Comparison of ENCODE assay signal across 20 cellular contexts in genomic region chr19:43351998-43352746, GRCh38. TPM values are rescaled to one million over a fixed set of nuclear protein-coding genes. Genes with fewer than 3 reads are reported as not detected.
"Had no signal": no experiment of that assay in that cellular context is flagged by ENCODE, and none has a peak within 500 bp of the region (broad histone marks: within the 10 kb centered on the region; RNA-seq: fewer than 3 reads in every experiment).

No MANE protein-coding gene starts in this region.

- H3K4me1 ChIP-seq: ascending aorta, parathyroid adenoma, testis, upper lobe of right lung had no signal

- H3K27me3 ChIP-seq: ascending aorta, testis, upper lobe of right lung had no signal

- H3K4me3 ChIP-seq: ascending aorta, coronary artery, esophagus squamous epithelium, heart right ventricle, smooth muscle cell, testis, upper lobe of right lung had no signal

- H3K27ac ChIP-seq: ascending aorta, coronary artery, esophagus squamous epithelium, parathyroid adenoma, testis, upper lobe of right lung had no signal

- ATAC-seq: activated CD4-positive, CD25-positive, alpha-beta regulatory T cell treated with anti-CD3 and anti-CD28 coated beads, Interleukin-2, amount 50 U/mL, for 24 hours; activated CD8-positive, alpha-beta T cell treated with anti-CD3 and anti-CD28 coated beads, Interleukin-2, amount 10 ng/mL, durations not matched to agents 7 days and 5 days; activated T-cell treated with anti-CD3 and anti-CD28 coated beads, Interleukin-2, amount 50 U/mL, for 4 hours; heart right ventricle; natural killer cell; sciatic nerve; stimulated activated memory B cell treated with anti-CD40 and anti-IgM and Interleukin-4, amounts not matched to agents 10 μg/mL and 1 μg/mL and 100 μg/mL, for 72 hours; upper lobe of right lung had no signal

- H3K36me3 ChIP-seq: ascending aorta, esophagus squamous epithelium, heart right ventricle, upper lobe of right lung had no signal

- H3K4me2 ChIP-seq: smooth muscle cell had no signal

- H3K9ac ChIP-seq: parathyroid adenoma had no signal

- H3K9me3 ChIP-seq: ascending aorta, esophagus squamous epithelium, testis, upper lobe of right lung had no signal

- H2AFZ ChIP-seq: parathyroid adenoma had no signal

- DNase-seq: activated CD4-positive, alpha-beta T cell treated with anti-CD3 and anti-CD28 coated beads, Interleukin-2, amount 10 ng/mL, durations not matched to agents 7 days and 5 days; activated CD8-positive, alpha-beta T cell treated with anti-CD3 and anti-CD28 coated beads, Interleukin-2, amount 10 ng/mL, durations not matched to agents 7 days and 5 days; activated effector memory CD4-positive, alpha-beta T cell treated with Interleukin-2 at 50 U/mL for 16 hours; activated naive CD4-positive, alpha-beta T cell treated with anti-CD3 and anti-CD28 coated beads, Interleukin-2, amount 10 ng/mL, durations not matched to agents 7 days and 5 days; activated T-cell treated with anti-CD3 and anti-CD28 coated beads, Interleukin-2, amount 50 U/mL, for 4 hours; esophagus squamous epithelium; heart right ventricle; immature natural killer cell; mesenchymal stem cell; natural killer cell; stimulated activated CD4-positive, alpha-beta T cell treated with anti-CD3 and anti-CD28 coated beads, Interleukin-4, amount 100 ng/mL, for 4 hours; testis; upper lobe of right lung had no signal

RNA-seq across cellular contexts. Expression of gene CD177, which starts 1.3 kb away (rescaled TPM):
- total RNA-seq: activated CD4-positive, alpha-beta T cell treated with anti-CD3 and anti-CD28 coated beads, Interleukin-2, amount 10 ng/mL, durations not matched to agents 7 days and 5 days; activated CD8-positive, alpha-beta T cell treated with anti-CD3 and anti-CD28 coated beads, Interleukin-2, amount 10 ng/mL, durations not matched to agents 7 days and 5 days; activated T-cell treated with anti-CD3 and anti-CD28 coated beads, Interleukin-2, amount 50 U/mL, for 4 hours; ascending aorta; natural killer cell; smooth muscle cell had no signal
- polyA plus RNA-seq: immature natural killer cell, smooth muscle cell had no signal
